In the genomic region with DNA sequence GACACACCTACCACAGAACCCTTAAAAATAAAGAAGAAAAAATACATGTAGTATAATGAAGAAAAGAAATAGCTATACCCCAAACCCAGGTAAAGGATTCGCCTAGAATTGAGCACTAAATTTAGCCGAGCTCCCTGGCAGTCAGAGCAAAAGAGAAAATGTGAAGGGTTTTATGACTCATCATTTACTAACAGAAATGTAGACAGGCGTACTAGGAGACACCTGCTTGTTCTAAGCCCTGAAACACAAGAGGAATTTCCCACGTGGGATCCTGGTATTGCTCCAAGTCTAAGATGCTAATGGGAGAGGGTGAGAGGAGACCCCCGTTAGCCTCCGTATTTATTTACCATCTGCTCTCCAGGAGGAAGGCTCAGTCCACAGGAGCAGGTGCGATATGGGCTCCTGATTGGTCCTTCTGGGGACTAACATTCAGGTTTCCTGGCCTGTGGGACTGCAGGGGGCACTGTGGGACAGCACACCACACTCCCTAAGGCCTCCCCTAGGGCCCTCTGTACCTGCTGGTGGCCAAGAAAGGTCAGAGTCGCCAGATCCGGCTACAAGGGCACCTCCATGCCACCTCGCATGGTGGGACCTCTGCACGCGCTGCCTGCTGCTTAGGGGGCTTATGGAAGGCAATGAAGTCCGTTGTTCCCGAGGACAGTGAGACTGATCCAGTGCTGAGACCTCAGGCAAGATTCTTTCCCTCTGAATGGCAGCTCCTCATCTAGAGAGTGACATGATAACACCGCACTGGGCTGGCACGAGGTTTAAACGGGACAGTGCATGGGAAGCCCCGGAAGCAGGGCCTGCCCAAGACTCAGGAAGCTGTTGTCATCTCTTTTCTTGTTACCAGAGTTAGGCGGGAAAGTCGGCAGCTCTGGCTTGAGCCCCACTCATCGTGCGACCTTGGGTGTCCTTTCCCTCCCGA, we compare ENCODE assay signal across 9 cellular contexts. TPM values are rescaled to one million over a fixed set of nuclear protein-coding genes. Genes with fewer than 3 reads are reported as not detected.
DNase-seq lines count a peak whose midpoint lies in the region; ATAC-seq and TF ChIP-seq lines count a peak whose summit lies in the region.
"Had no signal": no experiment of that assay in that cellular context is flagged by ENCODE, and none has a peak within 500 bp of the region (broad histone marks: within the 10 kb centered on the region; RNA-seq: fewer than 3 reads in every experiment).

No MANE protein-coding gene starts in this region.

- no peak overlapping the region for H3K27ac ChIP-seq in ascending aorta
- no peak overlapping the region for H3K27ac ChIP-seq in upper lobe of right lung
- no peak overlapping the region for H3K27ac ChIP-seq in vagina
- H3K27ac ChIP-seq: epithelial cell of prostate had no signal

- H3K9me3 ChIP-seq in ascending aorta (no peaks in the 10 kb centered on the region), upper lobe of right lung (no peaks in the 10 kb centered on the region), vagina (no peaks in the 10 kb centered on the region)

- no peak overlapping the region for H3K4me3 ChIP-seq in ascending aorta
- H3K4me3 ChIP-seq in upper lobe of right lung = no peak overlapping the region
- no peak overlapping the region for H3K4me3 ChIP-seq in vagina

- peak; percentile 78 for DNase-seq in 8988T
- DNase-seq in GM10266 (ENCODE audit: extremely low spot score) = peak; percentile 70
- peak; percentile 24 for DNase-seq in NCI-H460 (ENCODE audit: extremely low read depth, low read depth)
- no peak for DNase-seq in ascending aorta (ENCODE audit: low spot score in 2 of 2)
- peak; percentile 94 for DNase-seq in iPS-NIHi7 (ENCODE audit: extremely low spot score)
- DNase-seq in upper lobe of right lung = no peak
- no peak for DNase-seq in vagina (ENCODE audit: extremely low spot score in 2 of 2)

- TF ChIP-seq CTCF in GM10266 (IDR thresholded peaks at IDR 0.05; ENCODE audit: control insufficient read depth, insufficient read depth, low read depth, missing control alignments) (peak; percentile 53), ascending aorta (IDR thresholded peaks at IDR 0.05) (peak; percentile 30 to 47 (median 46)), upper lobe of right lung (IDR thresholded peaks at IDR 0.05) (peak; percentile 48), vagina (IDR thresholded peaks at IDR 0.05) (peak in 1 of 3 experiments; percentile 49)

- intact Hi-C loops in ascending aorta (cut with DNase I) (loop anchor here (10.0 kb wide), 1 partner anchor 214 kb away; no protein-coding TSS in a partner anchor), upper lobe of right lung (cut with DNase I) (no loop called here), vagina (cut with DNase I) (no loop called here)

- no peak for TF ChIP-seq POLR2A in vagina (IDR thresholded peaks at IDR 0.05)

- peak; percentile 82 for ATAC-seq in HG02759 (IDR thresholded peaks at IDR 0.05; ENCODE audit: unreplicated experiment)
- ATAC-seq in upper lobe of right lung = peak; percentile 49

- H3K36me3 ChIP-seq in ascending aorta (no peaks in the 10 kb centered on the region), upper lobe of right lung (no peaks in the 10 kb centered on the region), vagina (no peaks in the 10 kb centered on the region)

- H3K4me1 ChIP-seq in ascending aorta (no peaks in the 10 kb centered on the region), upper lobe of right lung (no peaks in the 10 kb centered on the region), vagina (no peaks in the 10 kb centered on the region)

- H3K27me3 ChIP-seq in ascending aorta (no peaks in the 10 kb centered on the region), upper lobe of right lung (no peaks in the 10 kb centered on the region), vagina (no peaks in the 10 kb centered on the region)

RNA-seq across cellular contexts. Expression of a gene that starts 25.8 kb away (rescaled TPM):
- not detected in 2 replicates for total RNA-seq in NCI-H460 (2014; rRNA removed; shearing (Covaris generic))
- not detected in 2 replicates for polyA plus RNA-seq in NCI-H460 (2014; cell fraction: nucleus; rRNA removed)
- total RNA-seq in ascending aorta (not detected), upper lobe of right lung (not detected), vagina (0.49 TPM)

RNA-seq across cellular contexts. Expression of a gene that starts 41.0 kb away (rescaled TPM):
- 0.15 TPM in 1 of 2 replicates, not detected in the other for total RNA-seq in NCI-H460 (2014; rRNA removed; shearing (Covaris generic))
- not detected in 2 replicates for polyA plus RNA-seq in NCI-H460 (2014; cell fraction: nucleus; rRNA removed)
- total RNA-seq in ascending aorta (not detected), upper lobe of right lung (not detected), vagina (not detected)

Comparison
In these comparisons a context has a peak if more than half of its experiments do, and no peak if none do; other contexts are left out.
1. DNase-seq: peak in 8988T (single experiment), GM10266 (single experiment), NCI-H460 (single experiment) and iPS-NIHi7 (single experiment); none in ascending aorta (0 of 2), upper lobe of right lung (single experiment) and vagina (0 of 2).